ENCODE assay signal across 16 cellular contexts in genomic region chr1:111813440-111814304, GRCh38. TPM values are rescaled to one million over a fixed set of nuclear protein-coding genes. Genes with fewer than 3 reads are reported as not detected.
A peak's percentile ranks its signal among the peaks of the same experiment; 100 is the strongest.
DNase-seq lines count a peak whose midpoint lies in the region; ATAC-seq and TF ChIP-seq lines count a peak whose summit lies in the region.
"Had no signal": no experiment of that assay in that cellular context is flagged by ENCODE, and none has a peak within 500 bp of the region (broad histone marks: within the 10 kb centered on the region; RNA-seq: fewer than 3 reads in every experiment).

No MANE protein-coding gene starts in this region.

- no peak for TF ChIP-seq RAD21 in IMR-90 (IDR thresholded peaks at IDR 0.05; ENCODE audit: low read length)

- H4K20me1 ChIP-seq in IMR-90 (ENCODE audit: insufficient read depth, low read length) = no peaks in the 10 kb centered on the region
- H4K20me1 ChIP-seq: BLaER1 had no signal

- H4K5ac ChIP-seq in IMR-90 (ENCODE audit: low read depth, low read length) = no peak overlapping the region

- no peaks in the 10 kb centered on the region for H3K79me2 ChIP-seq in trophoblast cell (ENCODE audit: control insufficient read depth, insufficient read depth, low read length, poor library complexity)

- POLR2A ChIA-PET in activated CD4-positive, alpha-beta T cell treated with anti-CD3 and anti-CD28 coated beads for 36 hours (lab: Charles Lee) = no interaction called here
- POLR2A ChIA-PET in IMR-90 (lab: Charles Lee; ENCODE audit: unreplicated experiment) = interaction anchor here (0.6 kb wide), 2 partner anchors 11 to 40 kb away, joined by 3 read pairs; no protein-coding TSS in a partner anchor
- POLR2A ChIA-PET in WTC11 (lab: Charles Lee) = no interaction called here

- H3K4me1 Mint-ChIP-seq in activated CD4-positive, alpha-beta T cell treated with anti-CD3 and anti-CD28 coated beads for 36 hours = no peaks in the 10 kb centered on the region
- H3K4me1 Mint-ChIP-seq in WTC11 = 0 out of 2 replicates have a peak, but pooled peaks cover 4% of the 10 kb centered on the region
- H3K4me1 Mint-ChIP-seq: activated CD4-positive, alpha-beta T cell treated with anti-CD3 and anti-CD28 coated beads, Interleukin-2, amount 10 ng/mL, durations not matched to agents 7 days and 5 days had no signal

- TF ChIP-seq CTCF in IMR-90 (conservative IDR thresholded peaks at IDR 0.05; ENCODE audit: low read depth, low read length) (0 out of 2 replicates have a peak, but pooled peaks have one; percentile 2), WTC11 (IDR thresholded peaks at IDR 0.05) (no peak)

- no peak overlapping the region for H3K27ac Mint-ChIP-seq in activated CD4-positive, alpha-beta T cell treated with anti-CD3 and anti-CD28 coated beads for 36 hours
- H3K27ac Mint-ChIP-seq in WTC11 = no peak overlapping the region
- H3K27ac Mint-ChIP-seq: activated CD4-positive, alpha-beta T cell treated with anti-CD3 and anti-CD28 coated beads, Interleukin-2, amount 10 ng/mL, durations not matched to agents 7 days and 5 days; brain had no signal

- H3K9ac ChIP-seq in IMR-90 (ENCODE audit: low read depth, low read length) = no peak overlapping the region
- no peak overlapping the region for H3K9ac ChIP-seq in trophoblast cell (ENCODE audit: low read length)
- H3K9ac ChIP-seq: BLaER1 had no signal

- H3K4me3 Mint-ChIP-seq in activated CD4-positive, alpha-beta T cell treated with anti-CD3 and anti-CD28 coated beads for 36 hours = no peak overlapping the region
- H3K4me3 Mint-ChIP-seq in WTC11 = no peak overlapping the region
- H3K4me3 Mint-ChIP-seq: activated CD4-positive, alpha-beta T cell treated with anti-CD3 and anti-CD28 coated beads, Interleukin-2, amount 10 ng/mL, durations not matched to agents 7 days and 5 days; brain had no signal

- H3K14ac ChIP-seq in IMR-90 (replicated peaks; ENCODE audit: low read depth, low read length) = no peak overlapping the region
- no peak overlapping the region for H3K14ac ChIP-seq in trophoblast cell (ENCODE audit: low read length)

- H4K8ac ChIP-seq in IMR-90 (ENCODE audit: low read depth in 2 of 2, low read length in 2 of 2) = no peak overlapping the region
- no peak overlapping the region for H4K8ac ChIP-seq in trophoblast cell (ENCODE audit: low read depth, low read length)

- ATAC-seq in activated CD4-positive, alpha-beta T cell treated with anti-CD3 and anti-CD28 coated beads for 36 hours = no peak
- ATAC-seq in IMR-90 (ENCODE audit: low read depth) = peak; percentile 48
- ATAC-seq in WTC11 = peak; percentile 24; the same call in 1 of the 2 replicates
- ATAC-seq in HG03520 (IDR thresholded peaks at IDR 0.05; ENCODE audit: unreplicated experiment) = no peak

- H3K56ac ChIP-seq in IMR-90 (ENCODE audit: extremely low read depth, insufficient read depth, low read length) = no peak overlapping the region

- H3K4me2 ChIP-seq in IMR-90 (ENCODE audit: low read depth, low read length) = no peak overlapping the region
- no peak overlapping the region for H3K4me2 ChIP-seq in trophoblast cell (ENCODE audit: low read length)
- H3K4me2 ChIP-seq: BLaER1 had no signal

- no peak for TF ChIP-seq POLR2A in IMR-90 (IDR thresholded peaks at IDR 0.05; ENCODE audit: low read depth, low read length)

- CTCF ChIA-PET in activated CD4-positive, alpha-beta T cell treated with anti-CD3 and anti-CD28 coated beads for 36 hours (lab: Charles Lee) = interaction anchor here (0.7 to 1.2 kb wide), 2 partner anchors 10 to 29 kb away, joined by 3 read pairs; no protein-coding TSS in a partner anchor
- CTCF ChIA-PET in IMR-90 (lab: Yijun Ruan, JAX) (no interaction called here), WTC11 (lab: Charles Lee) (interaction anchor here (0.8 to 1.9 kb wide), 13 partner anchors 10 to 523 kb away, joined by 3 to 10 read pairs (median 4); partner anchors contain the start of gene INKA2)

- peak; percentile 11 for DNase-seq in activated CD4-positive, alpha-beta T cell treated with anti-CD3 and anti-CD28 coated beads for 36 hours
- DNase-seq in activated CD4-positive, alpha-beta T cell treated with anti-CD3 and anti-CD28 coated beads for 48 hours = no peak
- DNase-seq in IMR-90 = no peak
- DNase-seq in WTC11 (ENCODE audit: low spot score) = peak; percentile 27
- peak; percentile 9 to 72 for DNase-seq in trophoblast cell
- DNase-seq in activated T-cell treated with anti-CD3 and anti-CD28 coated beads for 4 hours = no peak
- no peak for DNase-seq in NOMO-1 (lab: John Stamatoyannopoulos, UW; ENCODE audit: unreplicated experiment in 2 of 2)
- DNase-seq: activated CD4-positive, alpha-beta T cell treated with anti-CD3 and anti-CD28 coated beads, Interleukin-2, amount 10 ng/mL, durations not matched to agents 7 days and 5 days; activated effector memory CD4-positive, alpha-beta T cell treated with Interleukin-2 at 50 U/mL for 16 hours; NCI-H2171 treated with DMSO at 0.1 percent for 48 hours; sigmoid colon had no signal

- H3K27me3 Mint-ChIP-seq in activated CD4-positive, alpha-beta T cell treated with anti-CD3 and anti-CD28 coated beads for 36 hours = peaks cover 2% of the 10 kb centered on the region
- 0 out of 2 replicates have a peak, but pooled peaks cover 3% of the 10 kb centered on the region for H3K27me3 Mint-ChIP-seq in WTC11 (ENCODE audit: low read depth)
- H3K27me3 Mint-ChIP-seq: activated CD4-positive, alpha-beta T cell treated with anti-CD3 and anti-CD28 coated beads, Interleukin-2, amount 10 ng/mL, durations not matched to agents 7 days and 5 days had no signal

- H3K9me3 ChIP-seq in IMR-90 (ENCODE audit: control insufficient read depth, insufficient read depth, low read length) (no peaks in the 10 kb centered on the region), trophoblast cell (ENCODE audit: insufficient read depth, low read depth, low read length) (no peaks in the 10 kb centered on the region)
- H3K9me3 ChIP-seq: BLaER1, sigmoid colon, upper lobe of left lung had no signal

- no peak overlapping the region for H2BK5ac ChIP-seq in IMR-90 (ENCODE audit: low read depth, low read length, poor library complexity, severe bottlenecking)
- H2BK5ac ChIP-seq in trophoblast cell (ENCODE audit: low read depth, low read length, poor library complexity) = no peak overlapping the region

- H3K9me3 Mint-ChIP-seq in activated CD4-positive, alpha-beta T cell treated with anti-CD3 and anti-CD28 coated beads for 36 hours (ENCODE audit: low read depth) = no peaks in the 10 kb centered on the region
- H3K9me3 Mint-ChIP-seq in WTC11 = no peaks in the 10 kb centered on the region
- H3K9me3 Mint-ChIP-seq: activated CD4-positive, alpha-beta T cell treated with anti-CD3 and anti-CD28 coated beads, Interleukin-2, amount 10 ng/mL, durations not matched to agents 7 days and 5 days; brain had no signal

- no peak overlapping the region for H4K12ac ChIP-seq in trophoblast cell (ENCODE audit: low read depth, low read length)

- H3K36me3 ChIP-seq in IMR-90 (ENCODE audit: control insufficient read depth, insufficient read depth, low read length) = no peaks in the 10 kb centered on the region
- H3K36me3 ChIP-seq in trophoblast cell (ENCODE audit: control insufficient read depth in 1 of 2, insufficient read depth in 2 of 2, low read length in 2 of 2) = no peaks in the 10 kb centered on the region
- H3K36me3 ChIP-seq: BLaER1, sigmoid colon, upper lobe of left lung had no signal

- H2BK120ac ChIP-seq in IMR-90 (ENCODE audit: low read depth, low read length) (no peak overlapping the region), trophoblast cell (ENCODE audit: insufficient read depth, low read length, poor library complexity) (no peak overlapping the region)

- H3K27ac ChIP-seq in IMR-90 (ENCODE audit: insufficient read depth, low read length) (no peak overlapping the region), trophoblast cell (ENCODE audit: low read depth, low read length) (no peak overlapping the region)
- H3K27ac ChIP-seq: BLaER1, sigmoid colon, SK-N-MC, upper lobe of left lung had no signal

- H2AK5ac ChIP-seq in IMR-90 (ENCODE audit: low read depth, low read length) (no peak overlapping the region), trophoblast cell (ENCODE audit: low read length) (no peak overlapping the region)

- H3K4me3 ChIP-seq in IMR-90 (ENCODE audit: insufficient read depth, low read depth, low read length) = no peak overlapping the region
- no peak overlapping the region for H3K4me3 ChIP-seq in trophoblast cell (ENCODE audit: low read depth, low read length)
- H3K4me3 ChIP-seq: BLaER1, sigmoid colon, SK-N-MC, upper lobe of left lung had no signal

- H3K23ac ChIP-seq in IMR-90 (ENCODE audit: low read depth, low read length) (no peak overlapping the region), trophoblast cell (ENCODE audit: low read length) (no peak overlapping the region)

- intact Hi-C loops in activated CD4-positive, alpha-beta T cell treated with anti-CD3 and anti-CD28 coated beads for 36 hours (cut with DNase I, micrococcal nuclease) = no loop called here
- intact Hi-C loops in IMR-90 (cut with micrococcal nuclease) = no loop called here

- WGBS in IMR-90 (ENCODE audit: extremely low coverage in 2 of 2, insufficient read length in 1 of 2), 2 experiments = 56% methylated on average over 10 of the region's 16 CpGs; no CpG with 5 or more reads in 1 of the 2 experiments
- WGBS in trophoblast cell (ENCODE audit: extremely low coverage, insufficient coverage, insufficient read length) = no CpG with 5 or more reads among the region's 16 CpGs

- dilution Hi-C loops in IMR-90 (cut with HindIII; ENCODE audit: low sequenced_read_pairs, unreplicated experiment) = no loop called here

- no peak overlapping the region for H2AK9ac ChIP-seq in IMR-90 (replicated peaks; ENCODE audit: low read depth, low read length, poor library complexity)

- H3K18ac ChIP-seq in IMR-90 (ENCODE audit: low read depth, low read length) (no peak overlapping the region), trophoblast cell (ENCODE audit: low read length) (no peak overlapping the region)

- H3K79me1 ChIP-seq in IMR-90 (ENCODE audit: low read depth in 1 of 2, low read length in 2 of 2) (no peaks in the 10 kb centered on the region), trophoblast cell (ENCODE audit: low read length) (no peaks in the 10 kb centered on the region)

- no peak overlapping the region for H2BK20ac ChIP-seq in IMR-90 (ENCODE audit: low read depth, low read length)

- no TSS peak for BruUV-seq in IMR-90 (replicated peaks; lab: Mats Ljungman, UMichigan)

- no peaks in the 10 kb centered on the region for H3K36me3 Mint-ChIP-seq in activated CD4-positive, alpha-beta T cell treated with anti-CD3 and anti-CD28 coated beads for 36 hours (ENCODE audit: low read depth)
- H3K36me3 Mint-ChIP-seq in WTC11 = no peaks in the 10 kb centered on the region
- H3K36me3 Mint-ChIP-seq: brain had no signal

- no peaks in the 10 kb centered on the region for H3K9me1 ChIP-seq in IMR-90 (ENCODE audit: insufficient read depth, low read length)

- H2BK15ac ChIP-seq in IMR-90 (ENCODE audit: low read depth, low read length) = no peak overlapping the region

- in situ Hi-C loops in IMR-90 (cut with MboI; ENCODE audit: low sequenced_read_pairs) = no loop called here

- H2AFZ ChIP-seq in IMR-90 (replicated peaks; ENCODE audit: low read length, poor library complexity) (no peak overlapping the region), trophoblast cell (ENCODE audit: insufficient read depth, low read length, poor library complexity) (no peak overlapping the region)

- no peak overlapping the region for H3K4ac ChIP-seq in IMR-90 (ENCODE audit: low read depth, low read length)
- H3K4ac ChIP-seq in trophoblast cell (ENCODE audit: low read depth, low read length) = no peak overlapping the region

- no peak overlapping the region for H2BK12ac ChIP-seq in trophoblast cell (ENCODE audit: low read length)

- peaks cover 17% of the 10 kb centered on the region for H3K27me3 ChIP-seq in IMR-90 (ENCODE audit: control insufficient read depth, insufficient read depth, low read length)
- H3K27me3 ChIP-seq in trophoblast cell (ENCODE audit: insufficient read depth, low read length) = no peaks in the 10 kb centered on the region
- H3K27me3 ChIP-seq: BLaER1, sigmoid colon, upper lobe of left lung had no signal

- H4K91ac ChIP-seq in IMR-90 (ENCODE audit: insufficient read depth, low read depth, low read length) = no peak overlapping the region
- H4K91ac ChIP-seq in trophoblast cell (ENCODE audit: low read depth, low read length) = no peak overlapping the region

- no peaks in the 10 kb centered on the region for H3K4me1 ChIP-seq in IMR-90 (ENCODE audit: control insufficient read depth, insufficient read depth, low read length)
- H3K4me1 ChIP-seq in trophoblast cell (ENCODE audit: control insufficient read depth in 1 of 2, insufficient read depth in 2 of 2, low read length in 2 of 2) = no peaks in the 10 kb centered on the region
- H3K4me1 ChIP-seq: BLaER1, sigmoid colon, upper lobe of left lung had no signal

RNA-seq across cellular contexts. Expression of gene DDX20, which starts 58.0 kb away (rescaled TPM):
- total RNA-seq in activated CD4-positive, alpha-beta T cell treated with anti-CD3 and anti-CD28 coated beads for 36 hours = 10 to 100 TPM; 13.5 to 13.6 TPM
- total RNA-seq in IMR-90 (2012; rRNA removed) (10.9 and 14.2 TPM in 2 replicates), WTC11 (2021) (15.0 to 19.3 TPM (median 17.9 TPM) in 3 replicates)
- polyA plus RNA-seq in IMR-90 (2012; rRNA removed) = 4.4 and 5.7 TPM in 2 replicates
- 1.1 and 1.5 TPM in 2 replicates for polyA plus RNA-seq in IMR-90 (2012; cell fraction: cytosol; rRNA removed)
- 3.2 and 8.6 TPM in 2 replicates for polyA plus RNA-seq in IMR-90 (2012; cell fraction: nucleus; rRNA removed; ENCODE audit: low replicate concordance)
- polyA plus RNA-seq in trophoblast cell (2013) = 9.1 and 9.7 TPM in 2 replicates

Comparison
In these comparisons a context has a peak if more than half of its experiments do, and no peak if none do; other contexts are left out.
1. DNase-seq: peak in activated CD4-positive, alpha-beta T cell treated with anti-CD3 and anti-CD28 coated beads for 36 hours (single experiment), WTC11 (single experiment) and trophoblast cell (2 of 2); none in activated CD4-positive, alpha-beta T cell treated with anti-CD3 and anti-CD28 coated beads for 48 hours (single experiment), IMR-90 (single experiment), activated T-cell treated with anti-CD3 and anti-CD28 coated beads for 4 hours (single experiment) and NOMO-1 (0 of 2).
2. ATAC-seq: peak in IMR-90 (single experiment) and WTC11 (single experiment); none in activated CD4-positive, alpha-beta T cell treated with anti-CD3 and anti-CD28 coated beads for 36 hours (single experiment) and HG03520 (single experiment).